Comparison of ENCODE assay signal across 8 cellular contexts in the genomic region with DNA sequence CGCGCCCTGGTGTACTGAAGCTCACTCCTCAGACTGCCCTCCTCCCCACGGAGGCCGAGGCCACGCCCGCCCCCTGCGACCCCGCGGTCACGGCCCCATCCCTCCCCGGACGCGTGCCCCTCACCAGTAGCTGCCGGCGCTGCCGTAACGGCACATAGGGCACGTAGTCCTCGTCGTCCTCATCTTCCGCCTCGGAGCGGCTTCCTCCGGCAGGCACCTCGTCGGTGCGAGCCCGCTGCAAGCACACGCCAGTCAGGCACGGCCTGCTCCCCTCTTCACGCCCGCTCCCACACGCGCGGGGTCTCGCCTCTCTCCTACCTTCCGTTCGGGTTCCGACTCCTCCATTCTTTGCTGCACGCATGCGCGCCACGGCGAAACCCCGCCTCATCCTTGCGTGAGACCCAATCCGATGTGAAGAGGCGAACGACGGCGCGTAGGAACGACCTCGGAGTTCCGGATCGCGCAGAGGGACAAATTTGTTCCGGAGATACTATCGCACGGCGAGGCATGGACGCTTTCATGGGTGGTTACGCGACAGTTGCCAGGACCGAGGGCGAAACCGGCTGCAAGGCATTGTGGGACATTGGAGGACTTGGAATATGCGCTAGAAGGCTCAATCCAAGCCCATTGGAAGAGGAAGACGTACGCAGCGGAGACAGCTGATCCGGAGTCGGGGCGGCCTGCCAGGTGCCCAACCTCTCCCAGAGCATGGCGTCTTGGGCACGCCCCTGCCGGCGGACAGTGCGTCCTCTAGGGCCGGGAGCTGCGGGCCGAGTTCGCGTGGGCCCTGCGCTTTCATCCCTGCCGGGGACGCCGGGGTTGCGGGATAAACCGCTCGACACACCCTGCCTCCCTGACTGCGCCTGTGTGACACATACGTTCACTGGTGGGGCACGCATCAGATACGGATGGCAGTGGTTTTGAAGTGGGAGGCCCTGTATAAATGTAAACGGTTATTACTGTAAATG. TPM values are rescaled to one million over a fixed set of nuclear protein-coding genes. Genes with fewer than 3 reads are reported as not detected.
DNase-seq lines count a peak whose midpoint lies in the region; ATAC-seq and TF ChIP-seq lines count a peak whose summit lies in the region.

A gene (minus strand): TSS at position 361 of the 968 bp plus-strand sequence. CDS start 16 bp downstream, at position 345.

- peak within 1 kb of the TSS; percentile 89 for H3K27ac ChIP-seq in cingulate gyrus (ENCODE audit: low read depth, low read length)

- H3K27me3 ChIP-seq in BE2C (no peaks in the 10 kb centered on the region), kidney epithelial cell (ENCODE audit: control insufficient read depth, insufficient read depth, low read length) (no peaks in the 10 kb centered on the region)

- no peak for TF ChIP-seq CTCF in BE2C (IDR thresholded peaks at IDR 0.05; ENCODE audit: low read depth, low read length)
- TF ChIP-seq CTCF in kidney epithelial cell (IDR thresholded peaks at IDR 0.05; ENCODE audit: insufficient read depth, low read length, poor library complexity, severe bottlenecking), result no peak

- H3K4me3 ChIP-seq in BE2C (ENCODE audit: low read depth, low read length) (peak within 1 kb of the TSS; percentile 93), kidney epithelial cell (ENCODE audit: low read depth, low read length) (peak within 1 kb of the TSS; percentile 100)

- H3K9me3 ChIP-seq in BE2C, result no peaks in the 10 kb centered on the region

- TF ChIP-seq POLR2A in GM19193 (IDR thresholded peaks at IDR 0.05; ENCODE audit: extremely low read depth, insufficient read depth, insufficient read length), result peak; percentile 84

- DNase-seq in BE2C (peak; percentile 98), NCI-H524 treated with DMSO at 0.1 percent for 48 hours (lab: John Stamatoyannopoulos, UW) (peak; percentile 82), kidney epithelial cell (ENCODE audit: low read depth) (peak; percentile 92)
- DNase-seq in activated CD4-positive, alpha-beta T cell treated with anti-CD3 and anti-CD28 coated beads for 4 hours, result peak; percentile 94
- DNase-seq in stimulated activated CD4-positive, alpha-beta T cell treated with anti-CD3 and anti-CD28 coated beads, Interleukin-15, amount 100 ng/mL, for 48 hours (ENCODE audit: low read depth in 2 of 2), result peak; percentile 94 to 95

- no peaks in the 10 kb centered on the region; the same call in 1 of the 2 replicates for H3K4me1 ChIP-seq in BE2C

- H3K36me3 ChIP-seq in BE2C, result peaks cover 63% of the 10 kb centered on the region
- H3K36me3 ChIP-seq in kidney epithelial cell (ENCODE audit: control insufficient read depth, insufficient read depth, low read length), result peaks cover 5% of the 10 kb centered on the region

- peak; percentile 74 for ATAC-seq in HG03439 (IDR thresholded peaks at IDR 0.05; ENCODE audit: unreplicated experiment)

RNA-seq across cellular contexts. Expression of the gene that starts here (rescaled TPM):
- 914 TPM for polyA plus RNA-seq in BE2C (2012; ENCODE audit: insufficient read depth, insufficient read length, low read depth)
- total RNA-seq in kidney epithelial cell, result 151 and 191 TPM in 2 replicates

Comparison
In these comparisons a context has a peak if more than half of its experiments do, and no peak if none do; other contexts are left out.
1. Peak in every context shown above with its lines: DNase-seq, ATAC-seq, H3K4me3 ChIP-seq and H3K27ac ChIP-seq.